Comparison of ENCODE assay signal across 11 cellular contexts in the genomic region with DNA sequence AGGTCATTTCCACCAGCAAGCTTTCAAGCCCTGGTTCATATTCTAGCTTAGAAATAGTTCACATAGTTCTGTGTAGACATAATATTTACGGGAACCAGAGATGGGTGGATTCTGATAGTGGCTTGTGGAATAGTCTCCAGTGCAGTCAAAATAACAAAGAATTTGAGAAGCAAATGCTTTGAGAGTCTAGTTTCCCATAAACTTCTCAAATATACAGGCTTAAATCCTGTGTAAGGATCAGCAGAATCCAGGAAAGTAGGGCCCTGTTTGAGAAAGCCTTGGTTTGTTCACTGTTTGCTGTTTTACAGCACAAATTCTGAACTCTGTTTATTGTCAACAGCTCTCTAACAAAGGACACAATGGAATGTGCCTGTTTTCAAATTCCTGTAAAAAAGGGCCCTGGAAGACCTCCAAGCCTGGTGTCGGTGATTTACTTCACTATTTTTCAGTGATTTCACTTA. TPM values are rescaled to one million over a fixed set of nuclear protein-coding genes. Genes with fewer than 3 reads are reported as not detected.
DNase-seq lines count a peak whose midpoint lies in the region; ATAC-seq, FAIRE-seq and TF ChIP-seq lines count a peak whose summit lies in the region.
"Had no signal": no experiment of that assay in that cellular context is flagged by ENCODE, and none has a peak within 500 bp of the region (broad histone marks: within the 10 kb centered on the region; RNA-seq: fewer than 3 reads in every experiment).

No MANE protein-coding gene starts in this region.

- no peaks in the 10 kb centered on the region for H4K20me1 ChIP-seq in endothelial cell of umbilical vein (replicated peaks; ENCODE audit: control insufficient read depth, extremely low read depth, insufficient read depth, low read length)

- no peak overlapping the region for H3K4me2 ChIP-seq in endothelial cell of umbilical vein (ENCODE audit: insufficient read depth, low read length)

- dilution Hi-C loops in endothelial cell of umbilical vein (cut with MboI; ENCODE audit: extremely low pct_ligation_motif_present, low sequenced_read_pairs): no loop called here

- ATAC-seq in GM19467 (IDR thresholded peaks at IDR 0.05; ENCODE audit: unreplicated experiment): no peak
- ATAC-seq in HG03457 (IDR thresholded peaks at IDR 0.05; ENCODE audit: unreplicated experiment): no peak

- TF ChIP-seq POLR2A in endothelial cell of umbilical vein (IDR thresholded peaks at IDR 0.05; ENCODE audit: low read depth, low read length): no peak

- H3K9ac ChIP-seq in HUES64 (ENCODE audit: low read depth, low read length): peak overlapping the region; percentile 48; the same call in 1 of the 2 replicates
- H3K9ac ChIP-seq in endothelial cell of umbilical vein (replicated peaks; ENCODE audit: extremely low read depth, insufficient read depth, low read length): peak overlapping the region; percentile 57
- H3K9ac ChIP-seq in muscle layer of colon (ENCODE audit: low read length): no peak overlapping the region

- H2AFZ ChIP-seq in endothelial cell of umbilical vein (ENCODE audit: low read depth, low read length): peak overlapping the region; percentile 60

- peaks cover 20% of the 10 kb centered on the region for H3K4me1 ChIP-seq in HUES64 (ENCODE audit: insufficient read depth, low read length)
- peaks cover 7% of the 10 kb centered on the region for H3K4me1 ChIP-seq in endothelial cell of umbilical vein (ENCODE audit: control insufficient read depth, extremely low read depth, insufficient read depth, low read length)
- H3K4me1 ChIP-seq in muscle layer of colon (ENCODE audit: insufficient read depth, low read length): peaks cover 22% of the 10 kb centered on the region
- H3K4me1 ChIP-seq in thymus (ENCODE audit: control insufficient read depth, insufficient read depth, low read length): no peaks in the 10 kb centered on the region

- H3K9me3 ChIP-seq in HUES64 (ENCODE audit: insufficient read depth, low read depth, low read length) (no peaks in the 10 kb centered on the region), endothelial cell of umbilical vein (replicated peaks; ENCODE audit: control insufficient read depth, insufficient read depth, low read length) (no peaks in the 10 kb centered on the region), muscle layer of colon (ENCODE audit: low read length) (no peaks in the 10 kb centered on the region), thymus (ENCODE audit: control insufficient read depth) (no peaks in the 10 kb centered on the region)

- DNase-seq in endothelial cell of umbilical vein (ENCODE audit: low read depth, low spot score) (peak; percentile 79), DMS53 (lab: John Stamatoyannopoulos, UW) (no peak), AG20443 (ENCODE audit: low spot score) (no peak)
- DNase-seq: DMS153, NCI-H2081 had no signal

- peak; percentile 78 for FAIRE-seq in endothelial cell of umbilical vein (lab: Jason Lieb, UNC)
- FAIRE-seq: colon had no signal

- CTCF ChIA-PET in endothelial cell of umbilical vein (lab: Charles Lee): interaction anchor here (0.7 to 3.8 kb wide), 9 partner anchors 8 to 136 kb away, joined by 3 to 22 read pairs (median 3); no protein-coding TSS in a partner anchor

- 83% methylated on average over 2 of the region's 2 CpGs for WGBS in HUES64
- WGBS in thymus: 91% methylated on average over 2 of the region's 2 CpGs

- H3K27ac ChIP-seq in HUES64 (ENCODE audit: low read depth, low read length): peak overlapping the region; percentile 32
- peak overlapping the region; percentile 17 for H3K27ac ChIP-seq in endothelial cell of umbilical vein (ENCODE audit: insufficient read depth, low read depth, low read length)
- H3K27ac ChIP-seq in muscle layer of colon (ENCODE audit: low read depth, low read length): peak overlapping the region; percentile 20
- peak overlapping the region; percentile 31 for H3K27ac ChIP-seq in thymus (ENCODE audit: low read depth)

- no peaks in the 10 kb centered on the region for H3K9me1 ChIP-seq in endothelial cell of umbilical vein (replicated peaks; ENCODE audit: control insufficient read depth, extremely low read depth, insufficient read depth, low read length)

- H3K4me3 ChIP-seq in HUES64 (ENCODE audit: low read length): no peak overlapping the region
- H3K4me3 ChIP-seq in endothelial cell of umbilical vein (replicated peaks in 1 of 3; ENCODE audit: insufficient read depth in 1 of 3, low read depth in 1 of 3, low read length in 3 of 3): no peak overlapping the region
- H3K4me3 ChIP-seq in muscle layer of colon (ENCODE audit: low read depth in 1 of 2, low read length in 2 of 2): no peak overlapping the region
- H3K4me3 ChIP-seq in thymus (ENCODE audit: low read length): no peak overlapping the region

- H3K36me3 ChIP-seq in HUES64 (ENCODE audit: insufficient read depth, low read length) (no peaks in the 10 kb centered on the region), endothelial cell of umbilical vein (ENCODE audit: control insufficient read depth in 2 of 2, extremely low read depth in 1 of 2, insufficient read depth in 2 of 2, low read length in 2 of 2) (no peaks in the 10 kb centered on the region), muscle layer of colon (ENCODE audit: insufficient read depth, low read length) (no peaks in the 10 kb centered on the region), thymus (ENCODE audit: control insufficient read depth, insufficient read depth) (no peaks in the 10 kb centered on the region)

- H3K27me3 ChIP-seq in HUES64 (ENCODE audit: insufficient read depth, low read length) (no peaks in the 10 kb centered on the region), endothelial cell of umbilical vein (ENCODE audit: control insufficient read depth in 2 of 2, insufficient read depth in 2 of 2, low read length in 2 of 2) (no peaks in the 10 kb centered on the region), muscle layer of colon (ENCODE audit: control insufficient read depth in 1 of 2, insufficient read depth in 2 of 2, low read length in 2 of 2) (no peaks in the 10 kb centered on the region), thymus (ENCODE audit: control insufficient read depth, insufficient read depth) (no peaks in the 10 kb centered on the region)

- BruUV-seq in endothelial cell of umbilical vein (replicated peaks; lab: Mats Ljungman, UMichigan): no TSS peak

- no peak for TF ChIP-seq CTCF in endothelial cell of umbilical vein (IDR thresholded peaks at IDR 0.05; ENCODE audit: extremely low read depth in 1 of 2, insufficient read depth in 1 of 2, low read depth in 1 of 2, low read length in 2 of 2)

- intact Hi-C loops in endothelial cell of umbilical vein (cut with micrococcal nuclease): no loop called here

- H3K79me2 ChIP-seq in endothelial cell of umbilical vein (ENCODE audit: control insufficient read depth, insufficient read depth, low read length): no peaks in the 10 kb centered on the region

- POLR2A ChIA-PET in endothelial cell of umbilical vein (lab: Charles Lee): interaction anchor here (1.3 to 1.4 kb wide), 2 partner anchors 10 to 12 kb away, joined by 3 to 6 read pairs; a partner anchor contains a TSS

TF ChIP-seq in endothelial cell of umbilical vein, 7 proteins besides CTCF, POLR2A, EP300 and RAD21:
- TF ChIP-seq FOS (IDR thresholded peaks at IDR 0.05; ENCODE audit: borderline replicate concordance, insufficient read depth, low read length): no peak

RNA-seq across cellular contexts. Expression of a gene that starts 11.5 kb away (rescaled TPM):
- 11.4 TPM for polyA plus RNA-seq in HUES64 (2013, experiment 1 of 2)
- polyA plus RNA-seq in HUES64 (2013, experiment 2 of 2): 10.3 TPM
- 9.2 and 63.2 TPM in 2 replicates for total RNA-seq in endothelial cell of umbilical vein
- 41.6 and 55.6 TPM in 2 replicates for polyA plus RNA-seq in endothelial cell of umbilical vein
- polyA plus RNA-seq in endothelial cell of umbilical vein (2011; cell fraction: cytosol; rRNA removed): 26.6 and 60.9 TPM in 2 replicates
- polyA plus RNA-seq in endothelial cell of umbilical vein (2011; cell fraction: nucleus; rRNA removed): 187 and 302 TPM in 2 replicates
- polyA plus RNA-seq in endothelial cell of umbilical vein (2012): 1.9 and 7.0 TPM in 2 replicates
- 38.7 and 58.4 TPM in 2 replicates for polyA minus RNA-seq in endothelial cell of umbilical vein
- polyA minus RNA-seq in endothelial cell of umbilical vein (2011; cell fraction: cytosol; rRNA and poly(A)+ RNA removed): 55.3 TPM
- polyA minus RNA-seq in endothelial cell of umbilical vein (2011; cell fraction: nucleus; rRNA and poly(A)+ RNA removed): 149 and 293 TPM in 2 replicates
- polyA plus RNA-seq in thymus: 253 TPM
